27 cellular contexts compared by ENCODE assay signal in genomic region chr1:220184503-220184902, GRCh38.
"Had no signal": no experiment of that assay in that cellular context is flagged by ENCODE, and none has a peak within 500 bp of the region (broad histone marks: within the 10 kb centered on the region; RNA-seq: fewer than 3 reads in every experiment).

No MANE protein-coding gene starts in this region.

- H3K4me3 Mint-ChIP-seq: activated CD4-positive, alpha-beta T cell treated with anti-CD3 and anti-CD28 coated beads, Interleukin-2, amount 10 ng/mL, durations not matched to agents 7 days and 5 days; activated naive CD8-positive, alpha-beta T cell; activated T-cell treated with anti-CD3 and anti-CD28 coated beads, Interleukin-2, amount 50 U/mL, for 24 hours; activated T-helper 17 cell treated with anti-CD3 and anti-CD28 coated beads, Interleukin-2, amount 50 U/mL, for 72 hours; central memory CD8-positive, alpha-beta T cell; dendritic cell treated with granulocyte-macrophage colony-stimulating factor and Interleukin-4, amounts not matched to agents 40 ng/mL and 50 ng/mL, for 4 days; naive B cell had no signal

- ATAC-seq: activated T-helper 17 cell treated with anti-CD3 and anti-CD28 coated beads, Interleukin-2, amount 50 U/mL, for 72 hours; left lobe of liver; lower lobe of right lung had no signal

- H3K27me3 Mint-ChIP-seq: activated CD4-positive, alpha-beta T cell treated with anti-CD3 and anti-CD28 coated beads, Interleukin-2, amount 10 ng/mL, durations not matched to agents 7 days and 5 days; activated naive CD8-positive, alpha-beta T cell; activated T-cell treated with anti-CD3 and anti-CD28 coated beads, Interleukin-2, amount 50 U/mL, for 24 hours; activated T-helper 17 cell treated with anti-CD3 and anti-CD28 coated beads, Interleukin-2, amount 50 U/mL, for 72 hours; central memory CD8-positive, alpha-beta T cell; dendritic cell treated with granulocyte-macrophage colony-stimulating factor and Interleukin-4, amounts not matched to agents 40 ng/mL and 50 ng/mL, for 4 days; naive B cell had no signal

- DNase-seq: activated CD4-positive, alpha-beta T cell treated with anti-CD3 and anti-CD28 coated beads, Interleukin-2, amount 10 ng/mL, durations not matched to agents 7 days and 5 days; activated CD4-positive, CD25-positive, alpha-beta regulatory T cell treated with anti-CD3 and anti-CD28 coated beads, Interleukin-2, amount 50 U/mL, for 72 hours; activated naive CD4-positive, alpha-beta T cell; activated T-cell treated with anti-CD3 and anti-CD28 coated beads, Interleukin-2, amount 50 U/mL, for 24 hours; effector CD4-positive, alpha-beta T cell; erythroblast; foreskin melanocyte; lower lobe of right lung; mesendoderm; naive B cell; nucleus accumbens; posterior cingulate gyrus; sigmoid colon; spleen; stimulated activated CD4-positive, alpha-beta T cell treated with anti-CD3 and anti-CD28 coated beads, Interleukin-4, amount 100 ng/mL, for 1 hour; stimulated activated naive CD4-positive, alpha-beta T cell; T-helper 2 cell; testis; trophoblast cell; uterus; WERI-Rb-1 had no signal

- H3K27ac ChIP-seq: breast epithelium, lower lobe of right lung, sigmoid colon, spleen, testis, uterus, WERI-Rb-1 had no signal

- H3K4me1 ChIP-seq: breast epithelium, lower lobe of right lung, spleen, testis, uterus had no signal

- H3K4me3 ChIP-seq: breast epithelium, lower lobe of right lung, sigmoid colon, spleen, testis, uterus had no signal

- H3K9me3 ChIP-seq: breast epithelium, lower lobe of right lung, sigmoid colon, spleen, testis, uterus had no signal

- H3K9me3 Mint-ChIP-seq: activated CD4-positive, alpha-beta T cell treated with anti-CD3 and anti-CD28 coated beads, Interleukin-2, amount 10 ng/mL, durations not matched to agents 7 days and 5 days; activated T-cell treated with anti-CD3 and anti-CD28 coated beads, Interleukin-2, amount 50 U/mL, for 24 hours; activated T-helper 17 cell treated with anti-CD3 and anti-CD28 coated beads, Interleukin-2, amount 50 U/mL, for 72 hours; central memory CD8-positive, alpha-beta T cell; dendritic cell treated with granulocyte-macrophage colony-stimulating factor and Interleukin-4, amounts not matched to agents 40 ng/mL and 50 ng/mL, for 4 days; naive B cell had no signal

- H3K36me3 ChIP-seq: uterus had no signal

- H3K27ac Mint-ChIP-seq: activated CD4-positive, alpha-beta T cell treated with anti-CD3 and anti-CD28 coated beads, Interleukin-2, amount 10 ng/mL, durations not matched to agents 7 days and 5 days; activated naive CD8-positive, alpha-beta T cell; activated T-cell treated with anti-CD3 and anti-CD28 coated beads, Interleukin-2, amount 50 U/mL, for 24 hours; activated T-helper 17 cell treated with anti-CD3 and anti-CD28 coated beads, Interleukin-2, amount 50 U/mL, for 72 hours; dendritic cell treated with granulocyte-macrophage colony-stimulating factor and Interleukin-4, amounts not matched to agents 40 ng/mL and 50 ng/mL, for 4 days; naive B cell had no signal

- H3K4me1 Mint-ChIP-seq: activated CD4-positive, alpha-beta T cell treated with anti-CD3 and anti-CD28 coated beads, Interleukin-2, amount 10 ng/mL, durations not matched to agents 7 days and 5 days; activated T-helper 17 cell treated with anti-CD3 and anti-CD28 coated beads, Interleukin-2, amount 50 U/mL, for 72 hours had no signal

- H3K27me3 ChIP-seq: breast epithelium, sigmoid colon, spleen, testis, uterus had no signal
